Comparison of ENCODE assay signal across 1 cellular context in the genomic region with DNA sequence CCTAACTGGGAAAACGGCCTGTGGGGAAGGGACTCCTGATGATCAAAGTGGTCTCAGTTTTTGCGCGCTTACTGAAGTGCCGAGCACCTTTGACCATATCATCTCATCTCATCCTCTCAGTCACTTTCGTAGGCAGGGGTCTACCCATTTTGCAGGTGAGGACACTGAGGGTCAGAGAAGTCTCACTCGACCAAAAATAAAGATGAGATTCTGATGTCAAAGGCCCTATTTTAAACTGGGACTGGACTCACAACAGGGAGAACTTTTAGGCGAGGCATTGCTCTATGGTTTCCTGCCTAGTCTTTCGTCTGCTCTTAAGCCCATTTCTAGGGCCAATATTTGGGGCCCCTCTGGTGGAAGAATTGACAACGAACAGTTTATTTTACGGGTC.
A peak's percentile ranks its signal among the peaks of the same experiment; 100 is the strongest.
TF ChIP-seq lines count a peak whose summit lies in the region.

No MANE protein-coding gene starts in this region.

TF ChIP-seq in WTC11, 78 proteins besides CTCF, POLR2A, EP300 and RAD21:
- TF ChIP-seq, protein P1, sequence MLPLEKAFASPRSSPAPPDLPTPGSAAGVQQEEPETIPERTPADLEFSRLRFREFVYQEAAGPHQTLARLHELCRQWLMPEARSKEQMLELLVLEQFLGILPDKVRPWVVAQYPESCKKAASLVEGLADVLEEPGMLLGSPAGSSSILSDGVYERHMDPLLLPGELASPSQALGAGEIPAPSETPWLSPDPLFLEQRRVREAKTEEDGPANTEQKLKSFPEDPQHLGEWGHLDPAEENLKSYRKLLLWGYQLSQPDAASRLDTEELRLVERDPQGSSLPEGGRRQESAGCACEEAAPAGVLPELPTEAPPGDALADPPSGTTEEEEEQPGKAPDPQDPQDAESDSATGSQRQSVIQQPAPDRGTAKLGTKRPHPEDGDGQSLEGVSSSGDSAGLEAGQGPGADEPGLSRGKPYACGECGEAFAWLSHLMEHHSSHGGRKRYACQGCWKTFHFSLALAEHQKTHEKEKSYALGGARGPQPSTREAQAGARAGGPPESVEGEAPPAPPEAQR (CRISPR knock-in tag; IDR thresholded peaks at IDR 0.05) = no peak
- TF ChIP-seq CREB1 (CRISPR knock-in tag; IDR thresholded peaks at IDR 0.05) (no peak), FOXJ3 (CRISPR knock-in tag; IDR thresholded peaks at IDR 0.05; ENCODE audit: borderline replicate concordance) (0 out of 2 replicates have a peak, but pooled peaks have one; percentile 3)
